ENCODE assay signal across 17 cellular contexts in genomic region chr18:2882201-2882600, GRCh38. TPM values are rescaled to one million over a fixed set of nuclear protein-coding genes. Genes with fewer than 3 reads are reported as not detected.
DNase-seq lines count a peak whose midpoint lies in the region; ATAC-seq and TF ChIP-seq lines count a peak whose summit lies in the region.
"Had no signal": no experiment of that assay in that cellular context is flagged by ENCODE, and none has a peak within 500 bp of the region (broad histone marks: within the 10 kb centered on the region; RNA-seq: fewer than 3 reads in every experiment).

No MANE protein-coding gene starts in this region.

- TF ChIP-seq CTCF in gastroesophageal sphincter (IDR thresholded peaks at IDR 0.05) (no peak), suprapubic skin (IDR thresholded peaks at IDR 0.05) (no peak)

- peak; percentile 40 for DNase-seq in activated CD8-positive, alpha-beta memory T cell treated with anti-CD3 and anti-CD28 coated beads, Interleukin-2, amount 50 U/mL, for 48 hours
- no peak for DNase-seq in activated CD8-positive, alpha-beta memory T cell treated with anti-CD3 and anti-CD28 coated beads for 24 hours
- no peak for DNase-seq in activated CD4-positive, alpha-beta memory T cell treated with anti-CD3 and anti-CD28 coated beads for 36 hours
- DNase-seq in suprapubic skin (ENCODE audit: low spot score in 2 of 2): peak in 1 of 2 donors; percentile 37
- no peak for DNase-seq in DMS53 treated with DMSO at 0.1 percent for 48 hours (lab: John Stamatoyannopoulos, UW; ENCODE audit: unreplicated experiment)
- no peak for DNase-seq in NCI-H2081 (lab: John Stamatoyannopoulos, UW)
- DNase-seq: Calu3, NCI-H1092 treated with DMSO at 0.1 percent for 48 hours, NCI-H2171 treated with DMSO at 0.1 percent for 48 hours, SJCRH30, spleen had no signal

- H3K9me3 Mint-ChIP-seq in activated CD4-positive, alpha-beta memory T cell treated with anti-CD3 and anti-CD28 coated beads for 36 hours: peaks cover 7% of the 10 kb centered on the region

- TF ChIP-seq POLR2A in gastroesophageal sphincter (IDR thresholded peaks at IDR 0.05): no peak
- TF ChIP-seq POLR2A in suprapubic skin (IDR thresholded peaks at IDR 0.05): no peak

- peak overlapping the region in 3 of 4 donors; percentile 53 to 72 (median 69) for H3K27ac ChIP-seq in gastroesophageal sphincter
- peak overlapping the region; percentile 81 for H3K27ac ChIP-seq in suprapubic skin
- H3K27ac ChIP-seq: A549, epithelial cell of prostate, SJCRH30 had no signal

- peaks cover 28% of the 10 kb centered on the region for H3K4me1 Mint-ChIP-seq in activated CD4-positive, alpha-beta memory T cell treated with anti-CD3 and anti-CD28 coated beads for 36 hours (ENCODE audit: low read depth)

- H3K27me3 ChIP-seq in gastroesophageal sphincter: no peaks in the 10 kb centered on the region
- H3K27me3 ChIP-seq in suprapubic skin: no peaks in the 10 kb centered on the region
- H3K27me3 ChIP-seq: SJCRH30 had no signal

- no peaks in the 10 kb centered on the region for H3K27me3 Mint-ChIP-seq in activated CD4-positive, alpha-beta memory T cell treated with anti-CD3 and anti-CD28 coated beads for 36 hours
- H3K27me3 Mint-ChIP-seq: activated naive CD4-positive, alpha-beta T cell treated with anti-CD3 and anti-CD28 coated beads, Interleukin-2, amount 50 U/mL, for 24 hours; stimulated activated naive CD8-positive, alpha-beta T cell treated with anti-CD3 and anti-CD28 coated beads, Interleukin-15, Interleukin-2, amounts not matched to agents 100 ng/mL and 50 ng/mL, for 24 hours had no signal

- peak overlapping the region; percentile 73 for H3K4me3 Mint-ChIP-seq in activated CD4-positive, alpha-beta memory T cell treated with anti-CD3 and anti-CD28 coated beads for 36 hours

- no peaks in the 10 kb centered on the region for H3K36me3 ChIP-seq in gastroesophageal sphincter
- H3K36me3 ChIP-seq in suprapubic skin: no peaks in the 10 kb centered on the region
- H3K36me3 ChIP-seq: SJCRH30 had no signal

- POLR2A ChIA-PET in activated CD4-positive, alpha-beta memory T cell treated with anti-CD3 and anti-CD28 coated beads for 36 hours (lab: Charles Lee): no interaction called here

- H3K4me3 ChIP-seq in gastroesophageal sphincter (no peak overlapping the region), suprapubic skin (no peak overlapping the region)
- H3K4me3 ChIP-seq: A549, SJCRH30, spleen had no signal

- CTCF ChIA-PET in activated CD4-positive, alpha-beta memory T cell treated with anti-CD3 and anti-CD28 coated beads for 36 hours (lab: Charles Lee): interaction anchor here (1.2 kb wide), 1 partner anchor 194 kb away, joined by 3 read pairs; no protein-coding TSS in a partner anchor

- 80 to 89% methylated on average over 2 to 4 of the region's 4 CpGs for WGBS in gastroesophageal sphincter (ENCODE audit: low coverage in 1 of 2), 2 donors
- 88% methylated on average over 4 of the region's 4 CpGs for WGBS in suprapubic skin

- TF ChIP-seq EP300 in gastroesophageal sphincter (IDR thresholded peaks at IDR 0.05) (no peak), suprapubic skin (IDR thresholded peaks at IDR 0.05) (no peak)

- H3K27ac Mint-ChIP-seq in activated CD4-positive, alpha-beta memory T cell treated with anti-CD3 and anti-CD28 coated beads for 36 hours: peak overlapping the region; percentile 83

- H3K4me1 ChIP-seq in gastroesophageal sphincter (peaks cover 0 to 7% (median 0%) of the 10 kb centered on the region in 3 donors), suprapubic skin (peaks cover 15% of the 10 kb centered on the region)
- H3K4me1 ChIP-seq: A549, SJCRH30 had no signal

- H3K9me3 ChIP-seq in gastroesophageal sphincter: no peaks in the 10 kb centered on the region
- peaks cover 4% of the 10 kb centered on the region for H3K9me3 ChIP-seq in suprapubic skin
- H3K9me3 ChIP-seq: A549, SJCRH30 had no signal

- no peak for ATAC-seq in gastroesophageal sphincter
- ATAC-seq in HG03108 (IDR thresholded peaks at IDR 0.05; ENCODE audit: unreplicated experiment): no peak
- ATAC-seq: A549 had no signal

- peaks cover 5% of the 10 kb centered on the region for H3K36me3 Mint-ChIP-seq in activated CD4-positive, alpha-beta memory T cell treated with anti-CD3 and anti-CD28 coated beads for 36 hours

- intact Hi-C loops in activated CD4-positive, alpha-beta memory T cell treated with anti-CD3 and anti-CD28 coated beads for 36 hours (cut with micrococcal nuclease): loop anchor here (2.0 to 10.0 kb wide), 2 partner anchors 35 to 307 kb away; partner anchors contain the start of genes EMILIN2, METTL4 and NDC80

RNA-seq across cellular contexts. Expression of gene EMILIN2, which starts 35.4 kb away (rescaled TPM):
- total RNA-seq in activated CD4-positive, alpha-beta memory T cell treated with anti-CD3 and anti-CD28 coated beads for 36 hours: 10 to 100 TPM; 18.7 to 20.1 TPM
- total RNA-seq in gastroesophageal sphincter (10 to 100 TPM; 11.2 to 20.9 (median 17.0) TPM), suprapubic skin (10 to 100 TPM in 1 of 4 donors, 1 to 10 TPM in 3; 4.3 to 11.3 (median 7.1) TPM)
